ENCODE assay signal across 8 cellular contexts in the genomic region with DNA sequence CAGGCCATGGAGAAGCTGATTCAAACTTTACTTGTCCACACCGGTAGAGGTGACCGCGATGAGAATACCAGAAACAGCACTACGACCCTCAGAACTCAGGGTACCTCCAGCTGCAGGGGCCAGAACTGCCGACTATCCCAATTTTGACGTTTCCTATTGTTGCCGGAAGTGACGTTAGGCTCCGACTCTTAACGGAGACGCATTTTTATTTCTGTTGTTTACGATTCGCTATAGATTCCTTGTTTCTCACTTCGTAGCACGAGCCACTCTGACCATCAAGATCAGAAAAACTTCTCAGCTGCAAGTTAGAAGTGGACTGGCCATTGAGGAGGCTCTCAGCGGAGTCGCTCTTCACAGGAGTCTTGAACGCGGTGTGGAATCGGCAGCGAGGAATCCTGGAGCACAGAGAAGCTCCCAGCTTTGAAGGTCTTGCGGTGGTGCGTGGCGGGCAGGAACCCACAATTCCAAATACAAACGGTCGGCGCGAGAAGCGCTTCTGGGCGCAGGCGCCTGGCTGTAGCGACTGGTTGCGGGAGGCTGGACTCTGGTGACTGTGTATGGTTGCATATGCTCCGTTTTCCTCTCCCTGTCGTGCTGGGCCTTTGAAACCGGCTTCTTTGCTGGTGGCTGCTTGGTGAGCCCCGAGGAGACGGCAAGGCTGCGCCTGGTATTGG. TPM values are rescaled to one million over a fixed set of nuclear protein-coding genes. Genes with fewer than 3 reads are reported as not detected.
DNase-seq lines count a peak whose midpoint lies in the region; TF ChIP-seq lines count a peak whose summit lies in the region.

A gene with protein sequence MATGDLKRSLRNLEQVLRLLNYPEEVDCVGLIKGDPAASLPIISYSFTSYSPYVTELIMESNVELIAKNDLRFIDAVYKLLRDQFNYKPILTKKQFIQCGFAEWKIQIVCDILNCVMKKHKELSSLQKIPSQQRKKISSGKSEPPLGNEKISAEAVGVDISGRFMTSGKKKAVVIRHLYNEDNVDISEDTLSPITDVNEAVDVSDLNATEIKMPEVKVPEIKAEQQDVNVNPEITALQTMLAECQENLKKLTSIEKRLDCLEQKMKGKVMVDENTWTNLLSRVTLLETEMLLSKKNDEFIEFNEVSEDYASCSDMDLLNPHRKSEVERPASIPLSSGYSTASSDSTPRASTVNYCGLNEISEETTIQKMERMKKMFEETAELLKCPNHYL (plus strand): TSS at position 405 of the 674 bp plus-strand sequence. CDS start 15,211 bp downstream, outside the sequence.
A gene with protein sequence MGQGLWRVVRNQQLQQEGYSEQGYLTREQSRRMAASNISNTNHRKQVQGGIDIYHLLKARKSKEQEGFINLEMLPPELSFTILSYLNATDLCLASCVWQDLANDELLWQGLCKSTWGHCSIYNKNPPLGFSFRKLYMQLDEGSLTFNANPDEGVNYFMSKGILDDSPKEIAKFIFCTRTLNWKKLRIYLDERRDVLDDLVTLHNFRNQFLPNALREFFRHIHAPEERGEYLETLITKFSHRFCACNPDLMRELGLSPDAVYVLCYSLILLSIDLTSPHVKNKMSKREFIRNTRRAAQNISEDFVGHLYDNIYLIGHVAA (minus strand): TSS at position 161 of the 674 bp plus-strand sequence. CDS start 20,575 bp downstream, outside the sequence.

- H3K23ac ChIP-seq in trophoblast cell (ENCODE audit: low read length) = no peak within 1 kb of the TSS

- H2BK12ac ChIP-seq in trophoblast cell (ENCODE audit: low read length) = peak within 1 kb of the TSS; percentile 93

- peak within 1 kb of the TSS; percentile 97 for H3K9ac ChIP-seq in trophoblast cell (ENCODE audit: low read length)

- H3K14ac ChIP-seq in trophoblast cell (ENCODE audit: low read length) = peak within 1 kb of the TSS; percentile 98

- WGBS in trophoblast cell (ENCODE audit: extremely low coverage, insufficient coverage, insufficient read length) = no CpG with 5 or more reads among the region's 39 CpGs
- WGBS in tibial nerve, 2 donors = 0% methylated on average over 29 to 39 of the region's 39 CpGs

- H2AK5ac ChIP-seq in trophoblast cell (ENCODE audit: low read length) = no peak within 1 kb of the TSS

- TF ChIP-seq POLR2A in tibial nerve (IDR thresholded peaks at IDR 0.05) = peak in 1 of 2 donors; percentile 39

- peak within 1 kb of the TSS; percentile 57 for H3K4me2 ChIP-seq in trophoblast cell (ENCODE audit: low read length)

- H3K79me2 ChIP-seq in trophoblast cell (ENCODE audit: control insufficient read depth, insufficient read depth, low read length, poor library complexity) = peaks cover 6% of the 10 kb centered on the region

- peak within 1 kb of the TSS; percentile 97 for H2BK120ac ChIP-seq in trophoblast cell (ENCODE audit: insufficient read depth, low read length, poor library complexity)

- peaks cover 51% of the 10 kb centered on the region for H3K4me1 Mint-ChIP-seq in HFFc6 (ENCODE audit: low read depth)

- peak within 1 kb of the TSS; percentile 99 for H3K27ac Mint-ChIP-seq in HFFc6

- H3K9me3 Mint-ChIP-seq in HFFc6 = peaks cover 6% of the 10 kb centered on the region; the same call in 1 of the 2 replicates

- TF ChIP-seq EP300 in tibial nerve (IDR thresholded peaks at IDR 0.05) = peak in 1 of 2 donors; percentile 84

- no peaks in the 10 kb centered on the region for H3K4me1 ChIP-seq in trophoblast cell (ENCODE audit: control insufficient read depth in 1 of 2, insufficient read depth in 2 of 2, low read length in 2 of 2)
- peaks cover 0 to 38% (median 17%) of the 10 kb centered on the region in 4 donors for H3K4me1 ChIP-seq in tibial nerve

- peak within 1 kb of the TSS; percentile 93 for H3K18ac ChIP-seq in trophoblast cell (ENCODE audit: low read length)

- H3K36me3 Mint-ChIP-seq in HFFc6 (ENCODE audit: low read depth) = peaks cover 17% of the 10 kb centered on the region

- peak within 1 kb of the TSS; percentile 99 for H2BK5ac ChIP-seq in trophoblast cell (ENCODE audit: low read depth, low read length, poor library complexity)

- peak within 1 kb of the TSS; percentile 100 for H3K4me3 Mint-ChIP-seq in HFFc6

- H2AFZ ChIP-seq in trophoblast cell (ENCODE audit: insufficient read depth, low read length, poor library complexity) = peak within 1 kb of the TSS; percentile 100

- 0 out of 2 replicates have a peak, but pooled peaks have one; percentile 11 for TF ChIP-seq CTCF in HFFc6 (IDR thresholded peaks at IDR 0.05)
- no peak for TF ChIP-seq CTCF in tibial nerve (IDR thresholded peaks at IDR 0.05)

- intact Hi-C loops in cardiac septum (cut with DNase I) = loop anchor here (10.0 kb wide), 1 partner anchor 759 kb away; no protein-coding TSS in a partner anchor

- H3K4ac ChIP-seq in trophoblast cell (ENCODE audit: low read depth, low read length) = peak within 1 kb of the TSS; percentile 76

- DNase-seq in HFFc6 (peak; percentile 58), NAMALWA (ENCODE audit: low spot score) (peak; percentile 87), SW 1271 (lab: John Stamatoyannopoulos, UW) (peak; percentile 13 to 79), cardiac septum (ENCODE audit: low spot score) (peak; percentile 87), trophoblast cell (peak; percentile 48 to 86), tibial nerve (ENCODE audit: low spot score in 2 of 2) (peak; percentile 15 to 72)
- peak; percentile 18 for DNase-seq in activated naive CD8-positive, alpha-beta T cell treated with anti-CD3 and anti-CD28 coated beads, Interleukin-2, amount 50 U/mL, for 16 hours (ENCODE audit: low read depth, low spot score)

- H4K12ac ChIP-seq in trophoblast cell (ENCODE audit: low read depth, low read length) = peak within 1 kb of the TSS; percentile 94

- H3K36me3 ChIP-seq in trophoblast cell (ENCODE audit: control insufficient read depth in 1 of 2, insufficient read depth in 2 of 2, low read length in 2 of 2) (no peaks in the 10 kb centered on the region), tibial nerve (no peaks in the 10 kb centered on the region)

- no peaks in the 10 kb centered on the region for H3K27me3 ChIP-seq in trophoblast cell (ENCODE audit: insufficient read depth, low read length)
- H3K27me3 ChIP-seq in tibial nerve = no peaks in the 10 kb centered on the region

- no peaks in the 10 kb centered on the region; the same call in 1 of the 2 replicates for H3K27me3 Mint-ChIP-seq in HFFc6 (ENCODE audit: insufficient read depth)

- H3K4me3 ChIP-seq in GM08714 (ENCODE audit: low read length) (peak within 1 kb of the TSS; percentile 66), trophoblast cell (ENCODE audit: low read depth, low read length) (peak within 1 kb of the TSS; percentile 82), tibial nerve (peak within 1 kb of the TSS; percentile 61 to 80 (median 76))

- H3K9me3 ChIP-seq in trophoblast cell (ENCODE audit: insufficient read depth, low read depth, low read length) (no peaks in the 10 kb centered on the region), tibial nerve (peaks cover 0 to 7% (median 3%) of the 10 kb centered on the region in 4 donors)

- peak within 1 kb of the TSS; percentile 98 for H3K27ac ChIP-seq in trophoblast cell (ENCODE audit: low read depth, low read length)
- H3K27ac ChIP-seq in tibial nerve = peak within 1 kb of the TSS; percentile 91 to 99 (median 96)

- peaks cover 9% of the 10 kb centered on the region for H3K79me1 ChIP-seq in trophoblast cell (ENCODE audit: low read length)

- peak within 1 kb of the TSS; percentile 96 for H4K8ac ChIP-seq in trophoblast cell (ENCODE audit: low read depth, low read length)

- peak within 1 kb of the TSS; percentile 97 for H4K91ac ChIP-seq in trophoblast cell (ENCODE audit: low read depth, low read length)

RNA-seq across cellular contexts. Expression of the first gene that starts in this region (rescaled TPM):
- total RNA-seq in HFFc6 (2021; fragmentation: NEBNext Ultra II Directional; extraction: Animal tissue kit (Norgen Biotek cat#: 25700)) = 1 to 10 TPM; 7.6 to 8.8 (median 8.2) TPM
- total RNA-seq in cardiac septum = 11.1 TPM
- 10.1 and 10.5 TPM in 2 replicates for polyA plus RNA-seq in trophoblast cell (2013)
- total RNA-seq in tibial nerve = 10 to 100 TPM; 16.7 to 27.4 (median 21.5) TPM

RNA-seq across cellular contexts. Expression of the second gene that starts in this region (rescaled TPM):
- 10 to 100 TPM; 15.4 to 22.2 (median 21.5) TPM for total RNA-seq in HFFc6 (2021; fragmentation: NEBNext Ultra II Directional; extraction: Animal tissue kit (Norgen Biotek cat#: 25700))
- total RNA-seq in cardiac septum = 38.6 TPM
- polyA plus RNA-seq in trophoblast cell (2013) = 11.1 and 11.9 TPM in 2 replicates
- total RNA-seq in tibial nerve = 10 to 100 TPM; 25.3 to 34.3 (median 30.3) TPM

Comparison
In these comparisons a context has a peak if more than half of its experiments do, and no peak if none do; other contexts are left out.
1. Peak in every context shown above with its lines: DNase-seq, H3K4me3 ChIP-seq and H3K27ac ChIP-seq.
2. DNase-seq: peak in every context shown above with its lines; median percentile 87 in NAMALWA; 87 in cardiac septum; 67 in trophoblast cell; 58 in HFFc6; 46 in SW 1271; 44 in tibial nerve; 18 in activated naive CD8-positive, alpha-beta T cell treated with anti-CD3 and anti-CD28 coated beads, Interleukin-2, amount 50 U/mL, for 16 hours.